Comparison of ENCODE assay signal across 1 cellular context in the genomic region with DNA sequence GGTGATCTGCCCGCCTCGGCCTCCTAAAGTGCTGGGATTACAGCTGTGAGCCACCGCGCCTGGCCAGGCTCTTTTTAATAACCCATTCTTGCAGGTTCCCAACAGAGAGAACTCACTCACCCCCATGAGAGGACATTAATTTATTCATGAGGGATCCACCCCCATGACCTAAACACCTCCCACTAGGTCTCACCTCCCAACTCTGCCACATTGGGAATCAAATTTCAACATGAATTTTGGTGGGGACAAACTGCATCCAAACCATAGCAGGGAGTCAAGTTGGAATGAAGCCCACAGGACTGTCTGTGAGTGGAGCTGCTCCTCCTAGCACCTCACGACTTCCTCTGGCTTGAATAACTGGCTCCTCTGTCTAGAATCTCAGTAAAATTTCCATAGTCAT.
TF ChIP-seq lines count a peak whose summit lies in the region.

No MANE protein-coding gene starts in this region.

TF ChIP-seq in SK-N-SH treated with all-trans-retinoic acid at 6 μM for 48 hours, 23 proteins besides CTCF, POLR2A, EP300 and RAD21 (continued from another document):
- TF ChIP-seq, protein P1, sequence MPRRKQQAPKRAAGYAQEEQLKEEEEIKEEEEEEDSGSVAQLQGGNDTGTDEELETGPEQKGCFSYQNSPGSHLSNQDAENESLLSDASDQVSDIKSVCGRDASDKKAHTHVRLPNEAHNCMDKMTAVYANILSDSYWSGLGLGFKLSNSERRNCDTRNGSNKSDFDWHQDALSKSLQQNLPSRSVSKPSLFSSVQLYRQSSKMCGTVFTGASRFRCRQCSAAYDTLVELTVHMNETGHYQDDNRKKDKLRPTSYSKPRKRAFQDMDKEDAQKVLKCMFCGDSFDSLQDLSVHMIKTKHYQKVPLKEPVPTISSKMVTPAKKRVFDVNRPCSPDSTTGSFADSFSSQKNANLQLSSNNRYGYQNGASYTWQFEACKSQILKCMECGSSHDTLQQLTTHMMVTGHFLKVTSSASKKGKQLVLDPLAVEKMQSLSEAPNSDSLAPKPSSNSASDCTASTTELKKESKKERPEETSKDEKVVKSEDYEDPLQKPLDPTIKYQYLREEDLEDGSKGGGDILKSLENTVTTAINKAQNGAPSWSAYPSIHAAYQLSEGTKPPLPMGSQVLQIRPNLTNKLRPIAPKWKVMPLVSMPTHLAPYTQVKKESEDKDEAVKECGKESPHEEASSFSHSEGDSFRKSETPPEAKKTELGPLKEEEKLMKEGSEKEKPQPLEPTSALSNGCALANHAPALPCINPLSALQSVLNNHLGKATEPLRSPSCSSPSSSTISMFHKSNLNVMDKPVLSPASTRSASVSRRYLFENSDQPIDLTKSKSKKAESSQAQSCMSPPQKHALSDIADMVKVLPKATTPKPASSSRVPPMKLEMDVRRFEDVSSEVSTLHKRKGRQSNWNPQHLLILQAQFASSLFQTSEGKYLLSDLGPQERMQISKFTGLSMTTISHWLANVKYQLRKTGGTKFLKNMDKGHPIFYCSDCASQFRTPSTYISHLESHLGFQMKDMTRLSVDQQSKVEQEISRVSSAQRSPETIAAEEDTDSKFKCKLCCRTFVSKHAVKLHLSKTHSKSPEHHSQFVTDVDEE (CRISPR knock-in tag; IDR thresholded peaks at IDR 0.05) = no peak
